Comparison of ENCODE assay signal across 15 cellular contexts in genomic region chr6:36717231-36717825, GRCh38. TPM values are rescaled to one million over a fixed set of nuclear protein-coding genes. Genes with fewer than 3 reads are reported as not detected.
"Had no signal": no experiment of that assay in that cellular context is flagged by ENCODE, and none has a peak within 500 bp of the region (broad histone marks: within the 10 kb centered on the region; RNA-seq: fewer than 3 reads in every experiment).

No MANE protein-coding gene starts in this region.

- H3K4me1 ChIP-seq: esophagus muscularis mucosa, thyroid gland had no signal

- H3K27ac ChIP-seq: dorsolateral prefrontal cortex, esophagus muscularis mucosa, ovary, thyroid gland, vagina had no signal

- ATAC-seq: activated CD4-positive, alpha-beta T cell treated with anti-CD3 and anti-CD28 coated beads for 36 hours; left cardiac atrium had no signal

- H3K36me3 ChIP-seq: esophagus muscularis mucosa, ovary, thyroid gland, vagina had no signal

- H3K27me3 ChIP-seq: dorsolateral prefrontal cortex, ovary, thyroid gland, vagina had no signal

- H3K9me3 ChIP-seq: esophagus muscularis mucosa, mucosa of descending colon, ovary, thyroid gland, vagina had no signal

- DNase-seq: activated CD4-positive, alpha-beta T cell treated with anti-CD3 and anti-CD28 coated beads for 36 hours; activated naive CD8-positive, alpha-beta T cell treated with anti-CD3 and anti-CD28 coated beads for 36 hours; foreskin fibroblast; left cardiac atrium; stimulated activated CD4-positive, alpha-beta T cell treated with anti-CD3 and anti-CD28 coated beads, Interleukin-15, amount 100 ng/mL, for 24 hours; stimulated activated CD4-positive, alpha-beta T cell treated with anti-CD3 and anti-CD28 coated beads, Interleukin-4, amount 100 ng/mL, for 4 hours; SW 1271; thyroid gland had no signal

- H3K4me3 ChIP-seq: dorsolateral prefrontal cortex, esophagus muscularis mucosa, lung, mucosa of descending colon, ovary, thyroid gland, vagina had no signal

RNA-seq across cellular contexts. Expression of gene RAB44, which starts 19.7 kb away (rescaled TPM):
- total RNA-seq: activated naive CD8-positive, alpha-beta T cell treated with anti-CD3 and anti-CD28 coated beads for 36 hours had no signal
- polyA plus RNA-seq: aorta had no signal
